Comparison of ENCODE assay signal across 25 cellular contexts in the genomic region with DNA sequence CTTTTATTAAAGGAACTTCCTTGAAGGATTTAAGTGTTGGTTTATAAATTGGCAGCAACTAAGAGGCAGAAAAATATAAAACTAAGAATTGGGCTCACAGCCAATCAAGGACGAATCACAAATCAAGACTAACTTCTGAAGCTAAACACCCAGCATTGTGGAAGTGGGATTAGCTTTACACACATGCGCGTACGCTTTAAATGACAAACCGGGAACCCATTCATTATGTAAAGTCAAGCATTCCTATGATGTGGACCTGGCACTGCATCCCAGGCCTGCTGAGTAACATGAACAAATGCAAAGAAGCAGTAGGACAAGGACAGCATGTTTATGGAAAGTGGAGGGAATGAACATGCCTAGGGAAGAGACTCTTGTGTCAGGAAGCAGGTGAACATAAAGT.
"Had no signal": no experiment of that assay in that cellular context is flagged by ENCODE, and none has a peak within 500 bp of the region (broad histone marks: within the 10 kb centered on the region; RNA-seq: fewer than 3 reads in every experiment).

No MANE protein-coding gene starts in this region.

- H3K4me1 Mint-ChIP-seq: endodermal cell; naive B cell; nephron progenitor cell; stimulated activated memory B cell treated with anti-CD40 and anti-IgM and Interleukin-4, amounts not matched to agents 10 μg/mL and 1 μg/mL and 100 μg/mL, for 72 hours had no signal

- H3K36me3 ChIP-seq: colonic mucosa, neutrophil, spleen, tibial artery, upper lobe of right lung had no signal

- H3K36me3 Mint-ChIP-seq: naive B cell; stimulated activated memory B cell treated with anti-CD40 and anti-IgM and Interleukin-4, amounts not matched to agents 10 μg/mL and 1 μg/mL and 100 μg/mL, for 72 hours had no signal

- H3K27me3 ChIP-seq: colonic mucosa, foreskin keratinocyte, spleen, upper lobe of right lung had no signal

- H3K27ac Mint-ChIP-seq: endodermal cell; nephron progenitor cell; stimulated activated memory B cell treated with anti-CD40 and anti-IgM and Interleukin-4, amounts not matched to agents 10 μg/mL and 1 μg/mL and 100 μg/mL, for 72 hours; stimulated activated naive CD8-positive, alpha-beta T cell treated with anti-CD3 and anti-CD28 coated beads, Interleukin-15, Interleukin-2, amounts not matched to agents 100 ng/mL and 50 ng/mL, for 24 hours had no signal

- H3K9me3 Mint-ChIP-seq: endodermal cell; stimulated activated naive CD8-positive, alpha-beta T cell treated with anti-CD3 and anti-CD28 coated beads, Interleukin-15, Interleukin-2, amounts not matched to agents 100 ng/mL and 50 ng/mL, for 24 hours had no signal

- DNase-seq: colonic mucosa; dermis blood vessel endothelial cell; endodermal cell; erythroblast; foreskin keratinocyte; head of caudate nucleus; kidney; left cardiac atrium; mesendoderm; naive B cell; nephron progenitor cell; psoas muscle; retina; spleen; stimulated activated CD4-positive, alpha-beta T cell treated with anti-CD3 and anti-CD28 coated beads, Interleukin-15, amount 100 ng/mL, for 24 hours; stimulated activated CD4-positive, alpha-beta T cell treated with anti-CD3 and anti-CD28 coated beads, Interleukin-1b, Interleukin-23, amount 100 ng/mL, for 48 hours; stimulated activated CD4-positive, alpha-beta T cell treated with anti-CD3 and anti-CD28 coated beads, Interleukin-4, amount 100 ng/mL, for 24 hours; tibial artery; upper lobe of right lung had no signal

- FAIRE-seq: endothelial cell of umbilical vein, kidney had no signal

- H3K4me2 ChIP-seq: hepatocyte had no signal

- H3K4me3 ChIP-seq: colonic mucosa, hepatocyte, psoas muscle, spleen, tibial artery, upper lobe of right lung had no signal

- H3K4me1 ChIP-seq: colonic mucosa, foreskin keratinocyte, psoas muscle, spleen, tibial artery, upper lobe of right lung had no signal

- H2AFZ ChIP-seq: hepatocyte had no signal

- H3K27ac ChIP-seq: colonic mucosa, foreskin keratinocyte, hepatocyte, neutrophil, psoas muscle, spleen, tibial artery, upper lobe of right lung had no signal

- H3K79me2 ChIP-seq: hepatocyte had no signal

- ATAC-seq: foreskin keratinocyte; left cardiac atrium; psoas muscle; sciatic nerve; stimulated activated memory B cell treated with anti-CD40 and anti-IgM and Interleukin-4, amounts not matched to agents 10 μg/mL and 1 μg/mL and 100 μg/mL, for 72 hours; upper lobe of right lung had no signal

- H3K9me3 ChIP-seq: colonic mucosa, neutrophil, tibial artery, upper lobe of right lung had no signal

- H3K4me3 Mint-ChIP-seq: endodermal cell; naive B cell; nephron progenitor cell; stimulated activated memory B cell treated with anti-CD40 and anti-IgM and Interleukin-4, amounts not matched to agents 10 μg/mL and 1 μg/mL and 100 μg/mL, for 72 hours; stimulated activated naive CD8-positive, alpha-beta T cell treated with anti-CD3 and anti-CD28 coated beads, Interleukin-15, Interleukin-2, amounts not matched to agents 100 ng/mL and 50 ng/mL, for 24 hours had no signal
